18 cellular contexts compared by ENCODE assay signal in genomic region chr2:112830469-112830868, GRCh38. TPM values are rescaled to one million over a fixed set of nuclear protein-coding genes. Genes with fewer than 3 reads are reported as not detected.
A peak's percentile ranks its signal among the peaks of the same experiment; 100 is the strongest.
DNase-seq lines count a peak whose midpoint lies in the region; ATAC-seq lines count a peak whose summit lies in the region.
"Had no signal": no experiment of that assay in that cellular context is flagged by ENCODE, and none has a peak within 500 bp of the region (broad histone marks: within the 10 kb centered on the region; RNA-seq: fewer than 3 reads in every experiment).

No MANE protein-coding gene starts in this region.

- DNase-seq in activated CD8-positive, alpha-beta memory T cell treated with anti-CD3 and anti-CD28 coated beads for 24 hours, result peak; percentile 5
- no peak for DNase-seq in activated CD8-positive, alpha-beta memory T cell treated with anti-CD3 and anti-CD28 coated beads, Interleukin-2, amount 50 U/mL, for 48 hours
- no peak for DNase-seq in activated T-helper 1 cell treated with anti-CD3 and anti-CD28 coated beads, Interleukin-12 subunit alpha, Interleukin-12 subunit beta, Interleukin-2, Interleukin-4 antibody, amounts not matched to agents 30 ng/mL and 10 ng/mL and 1 ng/mL, durations not matched to agents 14 hours and 24 hours and 36 hours (ENCODE audit: low spot score)
- no peak for DNase-seq in epithelial cell of prostate (ENCODE audit: low read depth, low spot score)
- DNase-seq in mesenchymal stem cell, result no peak
- no peak for DNase-seq in superior temporal gyrus (ENCODE audit: extremely low spot score)
- DNase-seq: AML-193; Calu3; CD8-positive, alpha-beta T cell; DMS79 treated with DMSO at 0.1 percent for 48 hours; H9 had no signal

- no peak overlapping the region for H3K18ac ChIP-seq in mesenchymal stem cell (ENCODE audit: low read depth in 1 of 2, low read length in 2 of 2)

- no peak overlapping the region for H4K8ac ChIP-seq in mesenchymal stem cell (ENCODE audit: low read length)

- 95% methylated on average over 3 of the region's 4 CpGs for WGBS in mesenchymal stem cell

- H3K36me3 Mint-ChIP-seq in activated T-helper 1 cell treated with anti-CD3 and anti-CD28 coated beads, Interleukin-12 subunit alpha, Interleukin-12 subunit beta, Interleukin-2, Interleukin-4 antibody, amounts not matched to agents 30 ng/mL and 10 ng/mL and 1 ng/mL, durations not matched to agents 14 hours and 24 hours and 36 hours (ENCODE audit: low read depth), result no peaks in the 10 kb centered on the region
- H3K36me3 Mint-ChIP-seq: CD8-positive, alpha-beta T cell had no signal

- H2BK120ac ChIP-seq in mesenchymal stem cell (ENCODE audit: low read depth, low read length), result no peak overlapping the region

- H2BK15ac ChIP-seq in mesenchymal stem cell (ENCODE audit: low read depth, poor library complexity, severe bottlenecking), result no peak overlapping the region

- no peak overlapping the region for H3K4me3 ChIP-seq in mesenchymal stem cell (ENCODE audit: insufficient read depth in 1 of 2, low read depth in 1 of 2, low read length in 2 of 2)
- H3K4me3 ChIP-seq: A549, GM12878 had no signal

- H3K79me1 ChIP-seq in mesenchymal stem cell (replicated peaks; ENCODE audit: low read length, poor library complexity, severe bottlenecking), result no peaks in the 10 kb centered on the region

- H3K9me3 ChIP-seq in mesenchymal stem cell (ENCODE audit: control insufficient read depth, low read length), result no peaks in the 10 kb centered on the region
- H3K9me3 ChIP-seq: A549 had no signal

- peak overlapping the region; percentile 10 for H3K27ac Mint-ChIP-seq in activated T-helper 1 cell treated with anti-CD3 and anti-CD28 coated beads, Interleukin-12 subunit alpha, Interleukin-12 subunit beta, Interleukin-2, Interleukin-4 antibody, amounts not matched to agents 30 ng/mL and 10 ng/mL and 1 ng/mL, durations not matched to agents 14 hours and 24 hours and 36 hours
- H3K27ac Mint-ChIP-seq: CD8-positive, alpha-beta T cell; H9 had no signal

- H3K4me1 Mint-ChIP-seq in activated T-helper 1 cell treated with anti-CD3 and anti-CD28 coated beads, Interleukin-12 subunit alpha, Interleukin-12 subunit beta, Interleukin-2, Interleukin-4 antibody, amounts not matched to agents 30 ng/mL and 10 ng/mL and 1 ng/mL, durations not matched to agents 14 hours and 24 hours and 36 hours (ENCODE audit: low read depth), result peaks cover 6% of the 10 kb centered on the region

- H2AK5ac ChIP-seq in mesenchymal stem cell (ENCODE audit: low read length, severe bottlenecking), result no peak overlapping the region

- no peak overlapping the region for H3K4me2 ChIP-seq in mesenchymal stem cell (ENCODE audit: low read length, poor library complexity, severe bottlenecking)
- H3K4me2 ChIP-seq: A549 had no signal

- no peak for ATAC-seq in HG03039 (IDR thresholded peaks at IDR 0.05; ENCODE audit: unreplicated experiment)
- ATAC-seq: A549; CD8-positive, alpha-beta T cell; GM12878 had no signal

- H3K27ac ChIP-seq in epithelial cell of prostate (peak overlapping the region; percentile 86), mesenchymal stem cell (ENCODE audit: low read length, poor library complexity, severe bottlenecking) (no peak overlapping the region)
- H3K27ac ChIP-seq: 22Rv1, A549, HL-60 had no signal

- H3K4me1 ChIP-seq in mesenchymal stem cell (ENCODE audit: control insufficient read depth, insufficient read depth, low read depth, low read length), result peaks cover 3% of the 10 kb centered on the region

- peaks cover 0 to 4% of the 10 kb centered on the region in 2 experiments for H3K36me3 ChIP-seq in mesenchymal stem cell (ENCODE audit: control insufficient read depth in 1 of 2, insufficient read depth in 2 of 2, low read depth in 1 of 2, low read length in 2 of 2)

- H2AFZ ChIP-seq in mesenchymal stem cell (ENCODE audit: low read depth, low read length), result no peak overlapping the region

- H3K4me3 Mint-ChIP-seq in activated T-helper 1 cell treated with anti-CD3 and anti-CD28 coated beads, Interleukin-12 subunit alpha, Interleukin-12 subunit beta, Interleukin-2, Interleukin-4 antibody, amounts not matched to agents 30 ng/mL and 10 ng/mL and 1 ng/mL, durations not matched to agents 14 hours and 24 hours and 36 hours, result no peak overlapping the region
- H3K4me3 Mint-ChIP-seq: CD8-positive, alpha-beta T cell; H9 had no signal

- intact Hi-C loops in activated T-helper 1 cell treated with anti-CD3 and anti-CD28 coated beads, Interleukin-12 subunit alpha, Interleukin-12 subunit beta, Interleukin-2, Interleukin-4 antibody, amounts not matched to agents 30 ng/mL and 10 ng/mL and 1 ng/mL, durations not matched to agents 14 hours and 24 hours and 36 hours (cut with micrococcal nuclease), result no loop called here

- no peak overlapping the region for H3K4ac ChIP-seq in mesenchymal stem cell (ENCODE audit: low read depth in 1 of 2, low read length in 2 of 2)

- H2BK5ac ChIP-seq in mesenchymal stem cell (ENCODE audit: low read depth, low read length, poor library complexity, severe bottlenecking), result no peak overlapping the region

- H3K9me3 Mint-ChIP-seq in activated T-helper 1 cell treated with anti-CD3 and anti-CD28 coated beads, Interleukin-12 subunit alpha, Interleukin-12 subunit beta, Interleukin-2, Interleukin-4 antibody, amounts not matched to agents 30 ng/mL and 10 ng/mL and 1 ng/mL, durations not matched to agents 14 hours and 24 hours and 36 hours, result no peaks in the 10 kb centered on the region
- H3K9me3 Mint-ChIP-seq: CD8-positive, alpha-beta T cell had no signal

- no peak overlapping the region for H4K91ac ChIP-seq in mesenchymal stem cell (ENCODE audit: low read length)

- H3K27me3 ChIP-seq in mesenchymal stem cell (ENCODE audit: control insufficient read depth in 1 of 2, insufficient read depth in 1 of 2, low read length in 2 of 2), result no peaks in the 10 kb centered on the region

- H3K23ac ChIP-seq in mesenchymal stem cell (ENCODE audit: low read length in 2 of 2), result no peak overlapping the region

- no peak overlapping the region for H3K9ac ChIP-seq in mesenchymal stem cell (ENCODE audit: low read length)

- H3K14ac ChIP-seq in mesenchymal stem cell (ENCODE audit: low read length in 2 of 2), result no peak overlapping the region

- H3K27me3 Mint-ChIP-seq in activated T-helper 1 cell treated with anti-CD3 and anti-CD28 coated beads, Interleukin-12 subunit alpha, Interleukin-12 subunit beta, Interleukin-2, Interleukin-4 antibody, amounts not matched to agents 30 ng/mL and 10 ng/mL and 1 ng/mL, durations not matched to agents 14 hours and 24 hours and 36 hours (ENCODE audit: insufficient read depth), result peaks cover 14% of the 10 kb centered on the region

- no peak overlapping the region for H2BK12ac ChIP-seq in mesenchymal stem cell (ENCODE audit: low read length in 2 of 2)

RNA-seq across cellular contexts. Expression of gene IL1B, which starts 6.1 kb away (rescaled TPM):
- total RNA-seq in activated T-helper 1 cell treated with anti-CD3 and anti-CD28 coated beads, Interleukin-12 subunit alpha, Interleukin-12 subunit beta, Interleukin-2, Interleukin-4 antibody, amounts not matched to agents 30 ng/mL and 10 ng/mL and 1 ng/mL, durations not matched to agents 14 hours and 24 hours and 36 hours, result 0.23 and 0.44 TPM in 2 replicates
- 5.3 TPM for polyA plus RNA-seq in mesenchymal stem cell (2013, experiment 1 of 2)
- 5.7 TPM for polyA plus RNA-seq in mesenchymal stem cell (2013, experiment 2 of 2)
- total RNA-seq: G401, H1, H9 had no signal
- polyA plus RNA-seq: H1 had no signal

RNA-seq across cellular contexts. Expression of gene IL1A, which starts 46.2 kb away (rescaled TPM):
- total RNA-seq in activated T-helper 1 cell treated with anti-CD3 and anti-CD28 coated beads, Interleukin-12 subunit alpha, Interleukin-12 subunit beta, Interleukin-2, Interleukin-4 antibody, amounts not matched to agents 30 ng/mL and 10 ng/mL and 1 ng/mL, durations not matched to agents 14 hours and 24 hours and 36 hours, result 7.5 and 7.8 TPM in 2 replicates
- polyA plus RNA-seq in mesenchymal stem cell (2013, experiment 1 of 2), result 0.72 TPM
- 0.84 TPM for polyA plus RNA-seq in mesenchymal stem cell (2013, experiment 2 of 2)
- total RNA-seq: CD8-positive, alpha-beta T cell; G401 had no signal
